ENCODE assay signal across 8 cellular contexts in genomic region chr3:48847586-48848423, GRCh38. TPM values are rescaled to one million over a fixed set of nuclear protein-coding genes. Genes with fewer than 3 reads are reported as not detected.
DNase-seq lines count a peak whose midpoint lies in the region; ATAC-seq, FAIRE-seq and TF ChIP-seq lines count a peak whose summit lies in the region.

Gene PRKAR2A, minus strand, starts transcription at chr3:48847874. Its CDS starts 278 bp downstream, at chr3:48847596.

- H3K27ac ChIP-seq in A673 (ENCODE audit: low read depth, low read length, poor library complexity, severe bottlenecking) (peak within 1 kb of the TSS; percentile 65), small intestine (ENCODE audit: low read depth in 1 of 2, low read length in 1 of 2) (peak within 1 kb of the TSS; percentile 93 to 98)

- H3K4me1 ChIP-seq in A673 (ENCODE audit: insufficient read depth, low read length, poor library complexity, severe bottlenecking) (no peaks in the 10 kb centered on the region), small intestine (ENCODE audit: control insufficient read depth in 2 of 2, insufficient read depth in 1 of 2, low read depth in 1 of 2, low read length in 1 of 2) (peaks cover 0 to 3% of the 10 kb centered on the region in 2 donors)

- H3K27me3 Mint-ChIP-seq in activated B cell treated with CpG ODN at 0.5 μM for 24 hours, result no peaks in the 10 kb centered on the region

- H3K27me3 ChIP-seq in A673 (replicated peaks; ENCODE audit: insufficient read depth, low read depth, low read length, poor library complexity), result no peaks in the 10 kb centered on the region
- H3K27me3 ChIP-seq in bronchial epithelial cell (ENCODE audit: control insufficient read depth, insufficient read depth, low read length), result no peaks in the 10 kb centered on the region
- no peaks in the 10 kb centered on the region for H3K27me3 ChIP-seq in small intestine (ENCODE audit: control insufficient read depth in 2 of 2, insufficient read depth in 2 of 2, low read length in 2 of 2)

- WGBS in small intestine, 3 donors, result 1 to 3% (median 2%) methylated on average over 54 to 73 of the region's 73 CpGs

- peak within 1 kb of the TSS; percentile 89 for H3K4me3 Mint-ChIP-seq in activated B cell treated with CpG ODN at 0.5 μM for 24 hours

- no peaks in the 10 kb centered on the region for H3K9me3 Mint-ChIP-seq in activated B cell treated with CpG ODN at 0.5 μM for 24 hours

- H3K4me1 Mint-ChIP-seq in activated B cell treated with CpG ODN at 0.5 μM for 24 hours, result peaks cover 30% of the 10 kb centered on the region

- H3K4me3 ChIP-seq in A673 (ENCODE audit: low read depth, low read length, poor library complexity, severe bottlenecking) (peak within 1 kb of the TSS; percentile 70), bronchial epithelial cell (ENCODE audit: low read depth, low read length) (peak within 1 kb of the TSS; percentile 80), small intestine (ENCODE audit: low read depth in 1 of 2, low read length in 2 of 2) (peak within 1 kb of the TSS; percentile 70 to 82)

- ATAC-seq in GM18861 (IDR thresholded peaks at IDR 0.05; ENCODE audit: unreplicated experiment), result peak; percentile 81
- peak; percentile 86 for ATAC-seq in HG03066 (IDR thresholded peaks at IDR 0.05; ENCODE audit: low read depth, unreplicated experiment)
- ATAC-seq in activated B cell treated with CpG ODN at 0.5 μM for 24 hours (ENCODE audit: low read depth), result peak; percentile 92

- FAIRE-seq in bronchial epithelial cell (lab: Jason Lieb, UNC) (no peak), small intestine (lab: Jason Lieb, UNC) (no peak)

- no peaks in the 10 kb centered on the region for H3K36me3 ChIP-seq in A673 (ENCODE audit: insufficient read depth, low read length, poor library complexity, severe bottlenecking)
- H3K36me3 ChIP-seq in bronchial epithelial cell (ENCODE audit: control insufficient read depth, insufficient read depth, low read length), result no peaks in the 10 kb centered on the region
- H3K36me3 ChIP-seq in small intestine (ENCODE audit: control insufficient read depth in 2 of 2, insufficient read depth in 2 of 2, low read length in 2 of 2), result no peaks in the 10 kb centered on the region

- DNase-seq in A673 (ENCODE audit: low spot score) (peak; percentile 79), NCI-H2227 (lab: John Stamatoyannopoulos, UW; ENCODE audit: unreplicated experiment) (peak; percentile 91), activated B cell treated with CpG ODN at 0.5 μM for 24 hours (peak; percentile 88), bronchial epithelial cell (ENCODE audit: low read depth) (peak; percentile 69), iPS-NIHi7 (ENCODE audit: extremely low spot score) (peak; percentile 99), small intestine (peak; percentile 89)

- POLR2A ChIA-PET in A673 (lab: Charles Lee; ENCODE audit: low non-redundant PET) (interaction anchor here (0.5 kb wide), 1 partner anchor 10 kb away, joined by 3 read pairs; no protein-coding TSS in a partner anchor), activated B cell treated with CpG ODN at 0.5 μM for 24 hours (lab: Charles Lee) (interaction anchor here (0.5 to 3.5 kb wide), 11 partner anchors 20 to 623 kb away, joined by 3 to 34 read pairs (median 6); partner anchors contain the start of genes ARIH2, ATRIP, DAG1 and IP6K2)

- CTCF ChIA-PET in A673 (lab: Charles Lee) (no interaction called here), activated B cell treated with CpG ODN at 0.5 μM for 24 hours (lab: Charles Lee) (interaction anchor here (0.9 kb wide), 1 partner anchor 71 kb away, joined by 3 read pairs; the partner anchor contains the start of gene ARIH2)

- peak within 1 kb of the TSS; percentile 94 for H3K27ac Mint-ChIP-seq in activated B cell treated with CpG ODN at 0.5 μM for 24 hours

- no TSS peak for BruUV-seq in A673 (replicated peaks; lab: Mats Ljungman, UMichigan)

- intact Hi-C loops in A673 (cut with micrococcal nuclease; ENCODE audit: unreplicated experiment), result no loop called here
- intact Hi-C loops in activated B cell treated with CpG ODN at 0.5 μM for 24 hours (cut with micrococcal nuclease), result loop anchor here (1.0 to 5.0 kb wide), 6 partner anchors 36 to 247 kb away; partner anchors contain the start of genes ARIH2, NCKIPSD, NDUFAF3 and QRICH1

- peaks cover 6% of the 10 kb centered on the region for H3K36me3 Mint-ChIP-seq in activated B cell treated with CpG ODN at 0.5 μM for 24 hours (ENCODE audit: low read depth)

- H3K9me3 ChIP-seq in A673 (ENCODE audit: low read depth, low read length, poor library complexity, severe bottlenecking), result no peaks in the 10 kb centered on the region
- no peaks in the 10 kb centered on the region for H3K9me3 ChIP-seq in small intestine (ENCODE audit: control insufficient read depth, low read depth)

- no peak for TF ChIP-seq CTCF in A673 (conservative IDR thresholded peaks at IDR 0.05; ENCODE audit: low read depth, low read length)
- TF ChIP-seq CTCF in activated B cell treated with CpG ODN at 0.5 μM for 24 hours (IDR thresholded peaks at IDR 0.05), result no peak
- TF ChIP-seq CTCF in bronchial epithelial cell (IDR thresholded peaks at IDR 0.05; ENCODE audit: insufficient read depth, low read length, severe bottlenecking), result no peak

RNA-seq across cellular contexts. Expression of gene PRKAR2A, which starts in this region (rescaled TPM):
- total RNA-seq in A673 (2021), result 25.6 and 35.8 TPM in 2 replicates
- total RNA-seq in activated B cell treated with CpG ODN at 0.5 μM for 24 hours, result 27.4 and 28.0 TPM in 2 replicates
- total RNA-seq in bronchial epithelial cell, result 28.7 and 32.9 TPM in 2 replicates
- 10 to 100 TPM in 2 of 3 donors, 1 to 10 TPM in 1; 8.9 to 20.0 (median 11.0) TPM for polyA plus RNA-seq in small intestine

Comparison
In these comparisons a context has a peak if more than half of its experiments do, and no peak if none do; other contexts are left out.
1. Peak in every context shown above with its lines: DNase-seq, ATAC-seq, H3K4me3 ChIP-seq and H3K27ac ChIP-seq.